22 cellular contexts compared by ENCODE assay signal in genomic region chr1:65734976-65735375, GRCh38.
"Had no signal": no experiment of that assay in that cellular context is flagged by ENCODE, and none has a peak within 500 bp of the region (broad histone marks: within the 10 kb centered on the region; RNA-seq: fewer than 3 reads in every experiment).

No MANE protein-coding gene starts in this region.

- H3K36me3 ChIP-seq: ovary, prostate gland, spleen, thoracic aorta, upper lobe of left lung, WERI-Rb-1 had no signal

- DNase-seq: activated CD4-positive, alpha-beta T cell treated with anti-CD3 and anti-CD28 coated beads, Interleukin-2, amount 50 U/mL, for 1 hour; activated CD4-positive, CD25-positive, alpha-beta regulatory T cell treated with anti-CD3 and anti-CD28 coated beads, Interleukin-2, amount 50 U/mL, for 72 hours; activated CD8-positive, alpha-beta T cell treated with anti-CD3 and anti-CD28 coated beads, Interleukin-2, amount 10 ng/mL, durations not matched to agents 7 days and 5 days; activated gamma-delta T cell treated with Interleukin-2 at 50 U/mL for 16 hours; cerebellar nuclear complex; erythroblast; foreskin melanocyte; glutamatergic neuron; hippocampal formation; left ventricle myocardium superior; midbrain; natural killer cell; ovary; spleen; stimulated activated CD4-positive, alpha-beta T cell treated with anti-CD3 and anti-CD28 coated beads, Interleukin-4, amount 100 ng/mL, for 24 hours; stimulated activated naive CD4-positive, alpha-beta T cell treated with Interleukin-2 at 50 U/mL for 16 hours; upper lobe of left lung; WERI-Rb-1 had no signal

- H3K4me3 Mint-ChIP-seq: activated CD8-positive, alpha-beta T cell treated with anti-CD3 and anti-CD28 coated beads, Interleukin-2, amount 10 ng/mL, durations not matched to agents 7 days and 5 days; activated naive CD4-positive, alpha-beta T cell treated with anti-CD3 and anti-CD28 coated beads, Interleukin-2, amount 50 U/mL, for 24 hours; natural killer cell had no signal

- H3K27ac Mint-ChIP-seq: activated CD8-positive, alpha-beta T cell treated with anti-CD3 and anti-CD28 coated beads, Interleukin-2, amount 10 ng/mL, durations not matched to agents 7 days and 5 days; activated naive CD4-positive, alpha-beta T cell treated with anti-CD3 and anti-CD28 coated beads, Interleukin-2, amount 50 U/mL, for 24 hours; natural killer cell had no signal

- H3K9me3 Mint-ChIP-seq: activated naive CD4-positive, alpha-beta T cell treated with anti-CD3 and anti-CD28 coated beads, Interleukin-2, amount 50 U/mL, for 24 hours; natural killer cell had no signal

- H3K27me3 ChIP-seq: ovary, spleen, upper lobe of left lung had no signal

- H3K36me3 Mint-ChIP-seq: activated naive CD4-positive, alpha-beta T cell treated with anti-CD3 and anti-CD28 coated beads, Interleukin-2, amount 50 U/mL, for 24 hours; natural killer cell had no signal

- H3K27ac ChIP-seq: coronary artery, ovary, prostate gland, spleen, thoracic aorta, upper lobe of left lung, WERI-Rb-1 had no signal

- H3K4me3 ChIP-seq: coronary artery, ovary, prostate gland, spleen, thoracic aorta, upper lobe of left lung had no signal

- H3K4me1 ChIP-seq: prostate gland, spleen, upper lobe of left lung had no signal

- ATAC-seq: activated CD8-positive, alpha-beta T cell treated with anti-CD3 and anti-CD28 coated beads, Interleukin-2, amount 10 ng/mL, durations not matched to agents 7 days and 5 days; left ventricle myocardium superior; natural killer cell had no signal

- H3K4me1 Mint-ChIP-seq: activated naive CD4-positive, alpha-beta T cell treated with anti-CD3 and anti-CD28 coated beads, Interleukin-2, amount 50 U/mL, for 24 hours; natural killer cell had no signal

- H3K9me3 ChIP-seq: ovary, prostate gland, spleen, thoracic aorta, upper lobe of left lung had no signal
